16 cellular contexts compared by ENCODE assay signal in the genomic region with DNA sequence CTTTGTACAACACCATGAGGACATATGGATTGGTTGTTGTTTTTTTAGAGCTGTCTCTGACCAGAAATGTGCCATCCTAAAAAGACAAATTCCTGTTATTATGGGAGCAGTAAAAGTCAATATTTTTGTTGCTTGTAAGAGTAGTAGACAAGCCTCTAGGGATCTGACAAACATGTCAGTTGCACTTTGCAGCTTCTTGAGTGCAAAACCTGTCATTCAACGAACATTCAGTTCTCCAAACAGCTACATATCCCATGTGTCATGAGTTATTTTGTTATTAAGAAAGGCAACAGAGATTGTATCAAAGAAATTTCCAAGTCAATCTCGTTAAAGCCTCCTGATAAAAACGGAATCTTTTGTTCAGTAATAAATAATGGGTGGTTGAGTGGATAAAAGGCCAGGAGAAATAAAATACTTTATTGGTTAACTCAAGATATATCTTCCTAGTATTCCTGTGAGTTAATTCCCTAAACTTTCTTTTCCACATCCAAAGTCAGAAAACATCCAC. TPM values are rescaled to one million over a fixed set of nuclear protein-coding genes. Genes with fewer than 3 reads are reported as not detected.
"Had no signal": no experiment of that assay in that cellular context is flagged by ENCODE, and none has a peak within 500 bp of the region (broad histone marks: within the 10 kb centered on the region; RNA-seq: fewer than 3 reads in every experiment).

No MANE protein-coding gene starts in this region.

- DNase-seq: activated CD8-positive, alpha-beta memory T cell treated with anti-CD3 and anti-CD28 coated beads, Interleukin-2, amount 50 U/mL, for 4 hours; activated naive CD4-positive, alpha-beta T cell treated with anti-CD3 and anti-CD28 coated beads, Interleukin-2, amount 10 ng/mL, durations not matched to agents 7 days and 5 days; amygdala; cerebellar nuclear complex; dermis blood vessel endothelial cell; endodermal cell; erythroblast; hippocampal formation; kidney glomerular epithelial cell; small intestine; T-helper 2 cell; transverse colon had no signal

- H3K27me3 ChIP-seq: transverse colon had no signal

- H3K27me3 Mint-ChIP-seq: activated naive CD4-positive, alpha-beta T cell treated with anti-CD3 and anti-CD28 coated beads, Interleukin-2, amount 10 ng/mL, durations not matched to agents 7 days and 5 days had no signal

- H3K27ac Mint-ChIP-seq: activated naive CD4-positive, alpha-beta T cell treated with anti-CD3 and anti-CD28 coated beads, Interleukin-2, amount 10 ng/mL, durations not matched to agents 7 days and 5 days; brain had no signal

- H3K36me3 Mint-ChIP-seq: brain had no signal

- H3K4me3 Mint-ChIP-seq: activated naive CD4-positive, alpha-beta T cell treated with anti-CD3 and anti-CD28 coated beads, Interleukin-2, amount 10 ng/mL, durations not matched to agents 7 days and 5 days; brain; endodermal cell had no signal

- H3K4me3 ChIP-seq: SK-N-MC, transverse colon had no signal

- H3K27ac ChIP-seq: SK-N-MC, transverse colon had no signal

- H3K9me3 Mint-ChIP-seq: brain had no signal

- H3K9me3 ChIP-seq: transverse colon had no signal

RNA-seq across cellular contexts. Expression of gene C5orf58, which starts 18.1 kb away (rescaled TPM):
- total RNA-seq: dermis blood vessel endothelial cell, glomerular endothelial cell, liver had no signal
